19 cellular contexts compared by ENCODE assay signal in the genomic region with DNA sequence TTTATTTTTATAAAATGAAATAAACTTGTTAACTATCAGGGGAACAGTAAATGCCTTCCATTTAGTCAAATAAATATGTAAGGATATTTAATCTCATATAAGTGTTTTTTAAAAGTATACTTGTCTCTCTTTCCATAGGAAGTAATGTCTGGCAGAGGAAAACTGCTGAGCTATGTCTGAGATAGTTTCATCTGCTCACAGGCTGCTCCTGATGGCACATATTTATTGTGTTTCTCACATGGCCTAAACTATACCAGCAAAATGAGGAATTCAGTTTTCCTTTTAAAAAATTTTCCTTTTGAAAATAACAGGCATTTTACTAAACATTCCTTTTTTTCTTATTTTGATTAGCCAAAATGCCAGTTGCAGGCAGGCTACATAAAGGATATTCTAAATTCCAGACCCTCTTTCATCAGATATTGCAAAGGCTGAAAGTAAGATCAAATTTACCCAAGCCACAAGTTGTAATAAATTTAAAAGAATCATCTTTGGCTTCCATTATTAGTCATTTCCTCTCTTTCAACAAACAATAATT.
"Had no signal": no experiment of that assay in that cellular context is flagged by ENCODE, and none has a peak within 500 bp of the region (broad histone marks: within the 10 kb centered on the region; RNA-seq: fewer than 3 reads in every experiment).

No MANE protein-coding gene starts in this region.

- H3K27ac Mint-ChIP-seq: activated CD4-positive, alpha-beta T cell treated with anti-CD3 and anti-CD28 coated beads, Interleukin-2, amount 10 ng/mL, durations not matched to agents 7 days and 5 days; activated naive CD4-positive, alpha-beta T cell treated with anti-CD3 and anti-CD28 coated beads, Interleukin-2, amount 10 ng/mL, durations not matched to agents 7 days and 5 days; T-cell; type B pancreatic cell had no signal

- H3K79me2 ChIP-seq: parathyroid adenoma had no signal

- H3K27ac ChIP-seq: cardiac muscle cell, esophagus squamous epithelium, parathyroid adenoma, sigmoid colon had no signal

- H3K9me3 ChIP-seq: esophagus squamous epithelium, sigmoid colon had no signal

- H3K36me3 ChIP-seq: cardiac muscle cell, esophagus squamous epithelium, sigmoid colon had no signal

- DNase-seq: activated CD4-positive, alpha-beta T cell treated with anti-CD3 and anti-CD28 coated beads, Interleukin-2, amount 10 ng/mL, durations not matched to agents 7 days and 5 days; activated naive CD4-positive, alpha-beta T cell treated with anti-CD3 and anti-CD28 coated beads, Interleukin-2, amount 10 ng/mL, durations not matched to agents 7 days and 5 days; activated T-cell treated with anti-CD3 and anti-CD28 coated beads for 4 hours; esophagus squamous epithelium; mammary epithelial cell; naive thymus-derived CD8-positive, alpha-beta T cell; sigmoid colon; stimulated activated CD4-positive, alpha-beta T cell treated with anti-CD3 and anti-CD28 coated beads, Interleukin-4, amount 100 ng/mL, for 24 hours; stimulated activated CD8-positive, alpha-beta memory T cell treated with anti-CD3 and anti-CD28 coated beads, Interleukin-4, amount 100 ng/mL, for 48 hours; stimulated activated naive CD4-positive, alpha-beta T cell treated with Interleukin-2 at 50 U/mL for 16 hours; substantia nigra; T-cell; T-helper 9 cell had no signal

- H3K27me3 Mint-ChIP-seq: type B pancreatic cell had no signal

- H2AFZ ChIP-seq: parathyroid adenoma had no signal

- H3K4me3 Mint-ChIP-seq: activated CD4-positive, alpha-beta T cell treated with anti-CD3 and anti-CD28 coated beads, Interleukin-2, amount 10 ng/mL, durations not matched to agents 7 days and 5 days; activated naive CD4-positive, alpha-beta T cell treated with anti-CD3 and anti-CD28 coated beads, Interleukin-2, amount 10 ng/mL, durations not matched to agents 7 days and 5 days; naive thymus-derived CD8-positive, alpha-beta T cell; T-cell; type B pancreatic cell had no signal

- ATAC-seq: left lobe of liver; naive thymus-derived CD8-positive, alpha-beta T cell; T-cell had no signal

- H3K9me3 Mint-ChIP-seq: activated CD4-positive, alpha-beta T cell treated with anti-CD3 and anti-CD28 coated beads, Interleukin-2, amount 10 ng/mL, durations not matched to agents 7 days and 5 days; activated naive CD4-positive, alpha-beta T cell treated with anti-CD3 and anti-CD28 coated beads, Interleukin-2, amount 10 ng/mL, durations not matched to agents 7 days and 5 days; naive thymus-derived CD8-positive, alpha-beta T cell; T-cell; type B pancreatic cell had no signal

- H3K9ac ChIP-seq: parathyroid adenoma had no signal

- FAIRE-seq: astrocyte, keratinocyte had no signal

- H3K36me3 Mint-ChIP-seq: activated naive CD4-positive, alpha-beta T cell treated with anti-CD3 and anti-CD28 coated beads, Interleukin-2, amount 10 ng/mL, durations not matched to agents 7 days and 5 days; naive thymus-derived CD8-positive, alpha-beta T cell; T-cell; type B pancreatic cell had no signal

- H3K27me3 ChIP-seq: cardiac muscle cell, esophagus squamous epithelium, sigmoid colon had no signal

- H3K4me3 ChIP-seq: cardiac muscle cell, esophagus squamous epithelium, sigmoid colon had no signal

- H3K4me1 ChIP-seq: esophagus squamous epithelium, parathyroid adenoma, sigmoid colon had no signal

- H3K4me1 Mint-ChIP-seq: activated CD4-positive, alpha-beta T cell treated with anti-CD3 and anti-CD28 coated beads, Interleukin-2, amount 10 ng/mL, durations not matched to agents 7 days and 5 days; activated naive CD4-positive, alpha-beta T cell treated with anti-CD3 and anti-CD28 coated beads, Interleukin-2, amount 10 ng/mL, durations not matched to agents 7 days and 5 days; naive thymus-derived CD8-positive, alpha-beta T cell; T-cell had no signal
